Comparison of ENCODE assay signal across 19 cellular contexts in genomic region chr19:3672993-3673392, GRCh38. TPM values are rescaled to one million over a fixed set of nuclear protein-coding genes. Genes with fewer than 3 reads are reported as not detected.
DNase-seq lines count a peak whose midpoint lies in the region; TF ChIP-seq lines count a peak whose summit lies in the region.
"Had no signal": no experiment of that assay in that cellular context is flagged by ENCODE, and none has a peak within 500 bp of the region (broad histone marks: within the 10 kb centered on the region; RNA-seq: fewer than 3 reads in every experiment).

No MANE protein-coding gene starts in this region.

- in situ Hi-C loops in brain microvascular endothelial cell (cut with HindIII; ENCODE audit: low pct_ligation_motif_present, low sequenced_read_pairs), result no loop called here

- CTCF ChIA-PET in BJ (lab: Yijun Ruan, JAX), result interaction anchor here (1.2 to 4.2 kb wide), 3 partner anchors 14 to 26 kb away, joined by 3 to 19 read pairs (median 3); partner anchors contain the start of gene PIP5K1C

- intact Hi-C loops in testis (cut with DNase I; ENCODE audit: low total_unique reads), result no loop called here

- DNase-seq in BJ (ENCODE audit: low read depth), result no peak
- peak; percentile 85 for DNase-seq in H7
- no peak for DNase-seq in brain microvascular endothelial cell
- DNase-seq in osteocyte (ENCODE audit: extremely low spot score, unreplicated experiment), result no peak
- DNase-seq in cerebellar cortex (ENCODE audit: low spot score), result no peak
- DNase-seq in inferior parietal cortex (ENCODE audit: extremely low spot score), result no peak
- no peak for DNase-seq in testis
- DNase-seq in NCI-H524 treated with DMSO at 0.1 percent for 48 hours (lab: John Stamatoyannopoulos, UW), result no peak
- DNase-seq: activated naive CD4-positive, alpha-beta T cell treated with anti-CD3 and anti-CD28 coated beads for 36 hours; body of pancreas; COR-L47; effector CD4-positive, alpha-beta T cell; left colon; NCI-H1436 treated with DMSO at 0.1 percent for 48 hours; posterior cingulate gyrus; stimulated activated naive B cell treated with anti-CD40 and anti-IgM and Interleukin-4, amounts not matched to agents 10 μg/mL and 1 μg/mL and 100 μg/mL, for 72 hours; T-cell had no signal

- POLR2A ChIA-PET in BJ (lab: Charles Lee), result no interaction called here

- TF ChIP-seq POLR2A in testis (IDR thresholded peaks at IDR 0.05), result no peak

- H3K36me3 ChIP-seq in BJ (ENCODE audit: control insufficient read depth, insufficient read depth, low read length) (no peaks in the 10 kb centered on the region; the same call in none of the 2 replicates), H7 (replicated peaks; ENCODE audit: control insufficient read depth, insufficient read depth, low read length) (no peaks in the 10 kb centered on the region), brain microvascular endothelial cell (replicated peaks) (no peaks in the 10 kb centered on the region), testis (ENCODE audit: low read depth, missing control alignments) (no peaks in the 10 kb centered on the region)

- H3K4me3 ChIP-seq in BJ (ENCODE audit: low read depth, low read length) (no peak overlapping the region), H7 (ENCODE audit: insufficient read depth, low read depth, low read length) (no peak overlapping the region), brain microvascular endothelial cell (ENCODE audit: low read depth, low read length) (no peak overlapping the region), testis (no peak overlapping the region)
- H3K4me3 ChIP-seq: body of pancreas had no signal

- no peaks in the 10 kb centered on the region for H3K9me3 Mint-ChIP-seq in osteocyte (ENCODE audit: unreplicated experiment)
- H3K9me3 Mint-ChIP-seq: activated naive CD4-positive, alpha-beta T cell treated with anti-CD3 and anti-CD28 coated beads for 36 hours; stimulated activated naive B cell treated with anti-CD40 and anti-IgM and Interleukin-4, amounts not matched to agents 10 μg/mL and 1 μg/mL and 100 μg/mL, for 72 hours; T-cell had no signal

- no peaks in the 10 kb centered on the region for H3K27me3 ChIP-seq in BJ (ENCODE audit: control insufficient read depth, insufficient read depth, low read length)
- no peaks in the 10 kb centered on the region for H3K27me3 ChIP-seq in H7 (ENCODE audit: control insufficient read depth, insufficient read depth, low read length)
- no peaks in the 10 kb centered on the region for H3K27me3 ChIP-seq in brain microvascular endothelial cell (replicated peaks)
- H3K27me3 ChIP-seq in testis, result no peaks in the 10 kb centered on the region
- H3K27me3 ChIP-seq: body of pancreas had no signal

- no peaks in the 10 kb centered on the region for H3K36me3 Mint-ChIP-seq in osteocyte (ENCODE audit: unreplicated experiment)

- WGBS in testis, 2 donors, result 89 to 95% methylated on average over 6 to 13 of the region's 13 CpGs

- H3K27ac ChIP-seq in brain microvascular endothelial cell, result no peak overlapping the region
- peak overlapping the region in 1 of 2 donors; percentile 97 for H3K27ac ChIP-seq in testis
- H3K27ac ChIP-seq: RWPE1 had no signal

- H3K9me3 ChIP-seq in testis, result no peaks in the 10 kb centered on the region
- H3K9me3 ChIP-seq: body of pancreas had no signal

- TF ChIP-seq CTCF in BJ (IDR thresholded peaks at IDR 0.05; ENCODE audit: insufficient read depth, low read depth, low read length) (0 out of 2 replicates have a peak, but pooled peaks have one; percentile 10), brain microvascular endothelial cell (IDR thresholded peaks at IDR 0.05; ENCODE audit: low read depth, low read length, missing control alignments) (peak; percentile 10), osteocyte (IDR thresholded peaks at IDR 0.05) (no peak), testis (IDR thresholded peaks at IDR 0.05) (no peak)

- peaks cover 39% of the 10 kb centered on the region for H3K4me1 ChIP-seq in testis

- peak overlapping the region; percentile 50 for H3K27ac Mint-ChIP-seq in osteocyte (ENCODE audit: unreplicated experiment)
- H3K27ac Mint-ChIP-seq: activated naive CD4-positive, alpha-beta T cell treated with anti-CD3 and anti-CD28 coated beads for 36 hours; stimulated activated naive B cell treated with anti-CD40 and anti-IgM and Interleukin-4, amounts not matched to agents 10 μg/mL and 1 μg/mL and 100 μg/mL, for 72 hours had no signal

- no peaks in the 10 kb centered on the region for H3K27me3 Mint-ChIP-seq in osteocyte (ENCODE audit: unreplicated experiment)
- H3K27me3 Mint-ChIP-seq: T-cell had no signal

- H3K4me1 Mint-ChIP-seq in osteocyte (ENCODE audit: unreplicated experiment), result peaks cover 74% of the 10 kb centered on the region

- no peak overlapping the region for H3K4me3 Mint-ChIP-seq in osteocyte (ENCODE audit: unreplicated experiment)
- H3K4me3 Mint-ChIP-seq: activated naive CD4-positive, alpha-beta T cell treated with anti-CD3 and anti-CD28 coated beads for 36 hours had no signal

RNA-seq across cellular contexts. Expression of gene PIP5K1C, which starts 27.3 kb away (rescaled TPM):
- polyA plus RNA-seq in BJ (2011; rRNA removed), result 14.2 and 35.3 TPM in 2 replicates
- polyA minus RNA-seq in BJ (2011; rRNA and poly(A)+ RNA removed), result 68.9 and 70.9 TPM in 2 replicates
- 13.7 and 15.6 TPM in 2 replicates for total RNA-seq in H7 (2014; rRNA removed; shearing (Covaris generic))
- total RNA-seq in osteocyte, result 73.0 and 75.7 TPM in 2 replicates
- 10 to 100 TPM; 80.2 to 87.0 TPM for total RNA-seq in testis
- polyA plus RNA-seq in testis (ENCODE audit: insufficient read depth, low read depth, low replicate concordance), result 99.1 TPM

RNA-seq across cellular contexts. Expression of gene TJP3, which starts 35.2 kb away (rescaled TPM):
- not detected in 2 replicates for polyA plus RNA-seq in BJ (2011; rRNA removed)
- not detected in 2 replicates for polyA minus RNA-seq in BJ (2011; rRNA and poly(A)+ RNA removed)
- 10.7 and 18.8 TPM in 2 replicates for total RNA-seq in H7 (2014; rRNA removed; shearing (Covaris generic))
- total RNA-seq in osteocyte, result not detected in 2 replicates
- 10 to 100 TPM; 37.2 to 81.1 TPM for total RNA-seq in testis
- polyA plus RNA-seq in testis (ENCODE audit: insufficient read depth, low read depth, low replicate concordance), result 125 TPM
- total RNA-seq: myocyte had no signal

RNA-seq across cellular contexts. Expression of gene CACTIN, which starts 46.4 kb away (rescaled TPM):
- polyA plus RNA-seq in BJ (2011; rRNA removed) (9.3 and 13.8 TPM in 2 replicates), testis (ENCODE audit: insufficient read depth, low read depth, low replicate concordance) (26.9 TPM)
- polyA minus RNA-seq in BJ (2011; rRNA and poly(A)+ RNA removed), result 5.2 and 9.1 TPM in 2 replicates
- total RNA-seq in H7 (2014; rRNA removed; shearing (Covaris generic)), result 44.0 and 46.4 TPM in 2 replicates
- total RNA-seq in osteocyte (24.7 and 26.6 TPM in 2 replicates), testis (10 to 100 TPM; 52.8 to 57.5 TPM)

Comparison
In these comparisons a context has a peak if more than half of its experiments do, and no peak if none do; other contexts are left out.
1. CTCF ChIP-seq: peak in BJ (single experiment) and brain microvascular endothelial cell (single experiment); none in osteocyte (single experiment) and testis (0 of 3).